8 cellular contexts compared by ENCODE assay signal in genomic region chr3:194489736-194490612, GRCh38. TPM values are rescaled to one million over a fixed set of nuclear protein-coding genes. Genes with fewer than 3 reads are reported as not detected.
DNase-seq lines count a peak whose midpoint lies in the region; ATAC-seq and TF ChIP-seq lines count a peak whose summit lies in the region.

No MANE protein-coding gene starts in this region.

- WGBS in gastroesophageal sphincter (ENCODE audit: low coverage in 1 of 2), 2 donors = 91 to 93% methylated on average over 5 to 7 of the region's 7 CpGs

- peak overlapping the region; percentile 84 for H3K27ac ChIP-seq in vagina
- no peak overlapping the region for H3K27ac ChIP-seq in gastroesophageal sphincter

- ATAC-seq in HG02885 (IDR thresholded peaks at IDR 0.05; ENCODE audit: poor library complexity, unreplicated experiment) (peak; percentile 41), Right ventricle myocardium superior (ENCODE audit: poor library complexity) (no peak), gastroesophageal sphincter (no peak)

- H3K36me3 ChIP-seq in vagina (no peaks in the 10 kb centered on the region), gastroesophageal sphincter (no peaks in the 10 kb centered on the region)

- DNase-seq in stimulated activated CD4-positive, alpha-beta T cell treated with anti-CD3 and anti-CD28 coated beads, Interleukin-15, amount 100 ng/mL, for 24 hours = peak; percentile 44
- no peak for DNase-seq in stimulated activated CD4-positive, alpha-beta T cell treated with anti-CD3 and anti-CD28 coated beads, Interleukin-4, amount 100 ng/mL, for 1 hour
- peak; percentile 33 to 53 for DNase-seq in activated CD4-positive, alpha-beta T cell treated with anti-CD3 and anti-CD28 coated beads, Interleukin-2, amount 50 U/mL, for 48 hours
- DNase-seq in vagina (ENCODE audit: extremely low spot score in 2 of 2) (no peak), Right ventricle myocardium superior (no peak), NCI-H1048 (lab: John Stamatoyannopoulos, UW) (no peak)

- TF ChIP-seq POLR2A in vagina (IDR thresholded peaks at IDR 0.05) (no peak), gastroesophageal sphincter (IDR thresholded peaks at IDR 0.05) (no peak)

- H3K4me1 ChIP-seq in vagina (peaks cover 44% of the 10 kb centered on the region), gastroesophageal sphincter (peaks cover 2 to 24% (median 2%) of the 10 kb centered on the region in 3 donors)

- no peak for TF ChIP-seq EP300 in gastroesophageal sphincter (IDR thresholded peaks at IDR 0.05)

- intact Hi-C loops in vagina (cut with DNase I) = loop anchor here (5.0 kb wide), 1 partner anchor 92 kb away; no protein-coding TSS in a partner anchor
- intact Hi-C loops in Right ventricle myocardium superior (cut with DNase I) = loop anchor here (5.0 kb wide), 1 partner anchor 92 kb away; no protein-coding TSS in a partner anchor

- no peak for TF ChIP-seq CTCF in vagina (IDR thresholded peaks at IDR 0.05)
- no peak for TF ChIP-seq CTCF in gastroesophageal sphincter (IDR thresholded peaks at IDR 0.05)

- H3K9me3 ChIP-seq in vagina = no peaks in the 10 kb centered on the region
- no peaks in the 10 kb centered on the region for H3K9me3 ChIP-seq in gastroesophageal sphincter

- H3K27me3 ChIP-seq in vagina (no peaks in the 10 kb centered on the region), gastroesophageal sphincter (no peaks in the 10 kb centered on the region)

- H3K4me3 ChIP-seq in vagina (no peak overlapping the region), gastroesophageal sphincter (no peak overlapping the region)

RNA-seq across cellular contexts. Expression of gene ATP13A3, which starts 3.2 kb away (rescaled TPM):
- total RNA-seq in vagina = 57.7 TPM
- total RNA-seq in Right ventricle myocardium superior = 60.4 TPM
- total RNA-seq in gastroesophageal sphincter = 100 to 1,000 TPM; 106 to 157 (median 128) TPM

Comparison
In these comparisons a context has a peak if more than half of its experiments do, and no peak if none do; other contexts are left out.
1. DNase-seq: peak in stimulated activated CD4-positive, alpha-beta T cell treated with anti-CD3 and anti-CD28 coated beads, Interleukin-15, amount 100 ng/mL, for 24 hours (single experiment) and activated CD4-positive, alpha-beta T cell treated with anti-CD3 and anti-CD28 coated beads, Interleukin-2, amount 50 U/mL, for 48 hours (2 of 2); none in stimulated activated CD4-positive, alpha-beta T cell treated with anti-CD3 and anti-CD28 coated beads, Interleukin-4, amount 100 ng/mL, for 1 hour (single experiment), vagina (0 of 2), Right ventricle myocardium superior (single experiment) and NCI-H1048 (single experiment).